15 cellular contexts compared by ENCODE assay signal in the genomic region with DNA sequence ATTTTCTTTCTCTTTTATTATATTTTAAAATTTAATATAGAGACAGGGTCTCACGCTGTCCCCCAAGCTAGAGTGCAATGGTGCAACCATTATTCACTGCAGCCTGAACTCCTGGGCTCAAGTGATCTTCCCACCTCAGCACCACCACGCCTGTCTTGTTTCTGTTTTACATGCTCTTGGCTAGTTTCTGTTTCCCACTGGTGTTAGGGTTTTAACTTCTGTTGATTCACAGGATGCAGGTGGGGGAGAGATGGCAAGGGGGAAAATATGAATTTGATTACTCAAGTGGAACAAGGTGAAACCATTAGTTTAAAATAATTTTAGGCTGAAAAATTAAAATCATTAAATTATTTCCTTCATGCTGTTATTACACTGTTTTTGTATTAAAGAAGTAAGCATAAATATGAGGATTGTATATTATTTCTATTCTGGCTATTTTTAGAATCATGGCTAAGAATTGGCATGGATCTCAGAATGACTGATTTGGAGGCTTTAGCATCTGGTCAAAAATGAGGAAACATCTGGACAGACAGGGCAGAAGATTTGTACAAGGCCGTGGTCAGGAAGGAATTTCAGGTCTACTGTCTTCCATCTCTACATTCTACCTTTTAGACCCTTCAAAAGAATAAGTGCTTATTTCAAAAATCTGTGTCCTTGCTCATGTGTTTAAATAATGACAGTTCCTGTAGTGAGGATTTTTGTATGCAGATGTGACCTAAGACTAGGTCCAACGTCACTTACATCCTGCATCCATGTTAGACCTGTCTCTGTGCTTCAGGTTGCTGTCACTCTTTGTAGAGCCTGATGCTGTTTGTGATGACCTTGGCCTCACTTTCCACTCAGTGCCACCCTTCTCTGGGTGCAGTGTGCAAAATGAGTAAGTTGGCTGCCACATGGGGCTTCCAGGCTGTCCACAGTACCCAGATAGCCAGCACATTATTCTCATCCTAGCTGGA. TPM values are rescaled to one million over a fixed set of nuclear protein-coding genes. Genes with fewer than 3 reads are reported as not detected.
DNase-seq lines count a peak whose midpoint lies in the region; ATAC-seq and TF ChIP-seq lines count a peak whose summit lies in the region.
"Had no signal": no experiment of that assay in that cellular context is flagged by ENCODE, and none has a peak within 500 bp of the region (broad histone marks: within the 10 kb centered on the region; RNA-seq: fewer than 3 reads in every experiment).

No MANE protein-coding gene starts in this region.

- CTCF ChIA-PET in activated B cell treated with CpG ODN at 0.5 μM for 24 hours (lab: Charles Lee) (no interaction called here), WTC11 (lab: Charles Lee) (no interaction called here)

- POLR2A ChIA-PET in activated B cell treated with CpG ODN at 0.5 μM for 24 hours (lab: Charles Lee) (no interaction called here), WTC11 (lab: Charles Lee) (no interaction called here)

- H3K27ac Mint-ChIP-seq in activated B cell treated with CpG ODN at 0.5 μM for 24 hours: peak overlapping the region; percentile 62
- no peak overlapping the region for H3K27ac Mint-ChIP-seq in glutamatergic neuron (ENCODE audit: unreplicated experiment)
- no peak overlapping the region for H3K27ac Mint-ChIP-seq in WTC11

- no peaks in the 10 kb centered on the region for H3K36me3 ChIP-seq in uterus
- H3K36me3 ChIP-seq: upper lobe of left lung had no signal

- H3K27ac ChIP-seq in uterus: no peak overlapping the region
- H3K27ac ChIP-seq: coronary artery, upper lobe of left lung had no signal

- H3K4me1 ChIP-seq in uterus: no peaks in the 10 kb centered on the region

- DNase-seq in activated B cell treated with CpG ODN at 0.5 μM for 24 hours (no peak), uterus (no peak), glutamatergic neuron (no peak), WTC11 (ENCODE audit: low spot score) (no peak)
- DNase-seq: NCI-H1694; Right ventricle myocardium superior; stimulated activated CD4-positive, alpha-beta T cell treated with anti-CD3 and anti-CD28 coated beads, Interleukin-2, amount 100 ng/mL, for 24 hours; upper lobe of left lung had no signal

- H3K4me3 Mint-ChIP-seq in activated B cell treated with CpG ODN at 0.5 μM for 24 hours (no peak overlapping the region), glutamatergic neuron (ENCODE audit: unreplicated experiment) (no peak overlapping the region), WTC11 (no peak overlapping the region)
- H3K4me3 Mint-ChIP-seq: neural crest cell had no signal

- no peaks in the 10 kb centered on the region for H3K27me3 ChIP-seq in uterus
- H3K27me3 ChIP-seq: upper lobe of left lung had no signal

- no peaks in the 10 kb centered on the region for H3K9me3 Mint-ChIP-seq in activated B cell treated with CpG ODN at 0.5 μM for 24 hours
- no peaks in the 10 kb centered on the region for H3K9me3 Mint-ChIP-seq in glutamatergic neuron (ENCODE audit: unreplicated experiment)
- H3K9me3 Mint-ChIP-seq in WTC11: no peaks in the 10 kb centered on the region
- H3K9me3 Mint-ChIP-seq: neural crest cell had no signal

- ATAC-seq in GM18498 (IDR thresholded peaks at IDR 0.05; ENCODE audit: unreplicated experiment): peak; percentile 59
- ATAC-seq in GM19467 (IDR thresholded peaks at IDR 0.05; ENCODE audit: unreplicated experiment): peak; percentile 47
- peak; percentile 53 for ATAC-seq in HG03095 (IDR thresholded peaks at IDR 0.05; ENCODE audit: unreplicated experiment)
- ATAC-seq in activated B cell treated with CpG ODN at 0.5 μM for 24 hours (ENCODE audit: low read depth): peak; percentile 30
- no peak for ATAC-seq in HG03342 (IDR thresholded peaks at IDR 0.05; ENCODE audit: unreplicated experiment)
- no peak for ATAC-seq in WTC11
- ATAC-seq: HCT116 had no signal

- no peaks in the 10 kb centered on the region for H3K27me3 Mint-ChIP-seq in activated B cell treated with CpG ODN at 0.5 μM for 24 hours
- H3K27me3 Mint-ChIP-seq in glutamatergic neuron (ENCODE audit: unreplicated experiment): no peaks in the 10 kb centered on the region
- no peaks in the 10 kb centered on the region for H3K27me3 Mint-ChIP-seq in WTC11 (ENCODE audit: low read depth)

- H3K4me3 ChIP-seq in uterus: no peak overlapping the region
- H3K4me3 ChIP-seq: coronary artery, upper lobe of left lung had no signal

- H3K9me3 ChIP-seq in uterus: no peaks in the 10 kb centered on the region
- H3K9me3 ChIP-seq: upper lobe of left lung had no signal

- intact Hi-C loops in activated B cell treated with CpG ODN at 0.5 μM for 24 hours (cut with micrococcal nuclease) (loop anchor here (5.0 kb wide), 1 partner anchor 149 kb away; no protein-coding TSS in a partner anchor), uterus (cut with DNase I; ENCODE audit: low total_unique reads) (no loop called here)

- H3K4me1 Mint-ChIP-seq in activated B cell treated with CpG ODN at 0.5 μM for 24 hours (peaks cover 43% of the 10 kb centered on the region), glutamatergic neuron (ENCODE audit: low read depth, unreplicated experiment) (peaks cover 3% of the 10 kb centered on the region), WTC11 (peaks cover 15% of the 10 kb centered on the region)
- H3K4me1 Mint-ChIP-seq: neural crest cell had no signal

- no peak for TF ChIP-seq CTCF in activated B cell treated with CpG ODN at 0.5 μM for 24 hours (IDR thresholded peaks at IDR 0.05)
- no peak for TF ChIP-seq CTCF in uterus (IDR thresholded peaks at IDR 0.05)
- no peak for TF ChIP-seq CTCF in glutamatergic neuron (IDR thresholded peaks at IDR 0.05; ENCODE audit: partially characterized antibody, unreplicated experiment)
- TF ChIP-seq CTCF in WTC11 (IDR thresholded peaks at IDR 0.05): no peak

- no peak for TF ChIP-seq POLR2A in uterus (IDR thresholded peaks at IDR 0.05)

- H3K36me3 Mint-ChIP-seq in activated B cell treated with CpG ODN at 0.5 μM for 24 hours (ENCODE audit: low read depth) (peaks cover 2% of the 10 kb centered on the region), glutamatergic neuron (ENCODE audit: unreplicated experiment) (no peaks in the 10 kb centered on the region), WTC11 (no peaks in the 10 kb centered on the region)

TF ChIP-seq in WTC11, 78 proteins besides CTCF, POLR2A, EP300 and RAD21:
- TF ChIP-seq SOX15 (CRISPR knock-in tag; IDR thresholded peaks at IDR 0.05) (no peak), ESRRA (CRISPR knock-in tag; IDR thresholded peaks at IDR 0.05; ENCODE audit: borderline replicate concordance) (no peak), GTF2I (CRISPR knock-in tag; conservative IDR thresholded peaks at IDR 0.05) (no peak)
- TF ChIP-seq, protein P1, sequence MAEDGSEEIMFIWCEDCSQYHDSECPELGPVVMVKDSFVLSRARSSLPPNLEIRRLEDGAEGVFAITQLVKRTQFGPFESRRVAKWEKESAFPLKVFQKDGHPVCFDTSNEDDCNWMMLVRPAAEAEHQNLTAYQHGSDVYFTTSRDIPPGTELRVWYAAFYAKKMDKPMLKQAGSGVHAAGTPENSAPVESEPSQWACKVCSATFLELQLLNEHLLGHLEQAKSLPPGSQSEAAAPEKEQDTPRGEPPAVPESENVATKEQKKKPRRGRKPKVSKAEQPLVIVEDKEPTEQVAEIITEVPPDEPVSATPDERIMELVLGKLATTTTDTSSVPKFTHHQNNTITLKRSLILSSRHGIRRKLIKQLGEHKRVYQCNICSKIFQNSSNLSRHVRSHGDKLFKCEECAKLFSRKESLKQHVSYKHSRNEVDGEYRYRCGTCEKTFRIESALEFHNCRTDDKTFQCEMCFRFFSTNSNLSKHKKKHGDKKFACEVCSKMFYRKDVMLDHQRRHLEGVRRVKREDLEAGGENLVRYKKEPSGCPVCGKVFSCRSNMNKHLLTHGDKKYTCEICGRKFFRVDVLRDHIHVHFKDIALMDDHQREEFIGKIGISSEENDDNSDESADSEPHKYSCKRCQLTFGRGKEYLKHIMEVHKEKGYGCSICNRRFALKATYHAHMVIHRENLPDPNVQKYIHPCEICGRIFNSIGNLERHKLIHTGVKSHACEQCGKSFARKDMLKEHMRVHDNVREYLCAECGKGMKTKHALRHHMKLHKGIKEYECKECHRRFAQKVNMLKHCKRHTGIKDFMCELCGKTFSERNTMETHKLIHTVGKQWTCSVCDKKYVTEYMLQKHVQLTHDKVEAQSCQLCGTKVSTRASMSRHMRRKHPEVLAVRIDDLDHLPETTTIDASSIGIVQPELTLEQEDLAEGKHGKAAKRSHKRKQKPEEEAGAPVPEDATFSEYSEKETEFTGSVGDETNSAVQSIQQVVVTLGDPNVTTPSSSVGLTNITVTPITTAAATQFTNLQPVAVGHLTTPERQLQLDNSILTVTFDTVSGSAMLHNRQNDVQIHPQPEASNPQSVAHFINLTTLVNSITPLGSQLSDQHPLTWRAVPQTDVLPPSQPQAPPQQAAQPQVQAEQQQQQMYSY (CRISPR knock-in tag; IDR thresholded peaks at IDR 0.05): no peak

RNA-seq across cellular contexts. Expression of a gene that starts 54.9 kb away (rescaled TPM):
- 34.0 and 34.9 TPM in 2 replicates for total RNA-seq in activated B cell treated with CpG ODN at 0.5 μM for 24 hours
- 10 to 100 TPM; 15.9 to 42.4 (median 25.5) TPM for total RNA-seq in uterus
- 5.7 TPM for total RNA-seq in glutamatergic neuron (ENCODE audit: unreplicated experiment)
- total RNA-seq in WTC11 (2021): 26.2 to 32.2 TPM (median 29.4 TPM) in 3 replicates

Comparison
In these comparisons a context has a peak if more than half of its experiments do, and no peak if none do; other contexts are left out.
1. ATAC-seq: peak in GM18498 (single experiment), GM19467 (single experiment), HG03095 (single experiment) and activated B cell treated with CpG ODN at 0.5 μM for 24 hours (single experiment); none in HG03342 (single experiment) and WTC11 (single experiment).